Comparison of ENCODE assay signal across 9 cellular contexts in the genomic region with DNA sequence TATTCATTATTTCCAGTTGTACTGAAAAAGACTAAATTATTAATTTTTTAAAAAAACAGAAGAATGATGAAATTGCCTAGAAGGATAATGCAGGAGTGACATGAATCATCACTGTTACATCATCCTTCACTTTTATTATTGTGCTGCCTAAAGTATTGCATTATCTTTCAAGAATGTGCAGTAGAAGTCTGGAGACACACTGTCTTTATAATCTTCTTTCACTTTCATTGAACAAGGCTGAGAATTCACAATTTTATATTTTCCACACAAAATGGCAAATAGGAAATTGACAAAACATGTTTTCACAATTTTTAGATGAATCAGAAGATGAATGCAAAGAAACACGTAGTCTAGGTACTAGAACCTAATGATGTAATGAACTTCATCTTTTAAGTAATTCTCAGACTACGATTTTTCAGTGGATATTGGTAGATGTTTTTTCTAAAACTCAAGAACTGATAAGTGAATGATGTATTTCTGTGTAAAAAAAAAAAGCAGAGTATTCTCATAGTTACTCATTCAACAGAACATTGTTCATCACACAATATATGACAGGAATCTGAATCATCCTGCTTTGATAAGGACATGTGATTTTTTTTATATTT.
DNase-seq lines count a peak whose midpoint lies in the region; ATAC-seq and TF ChIP-seq lines count a peak whose summit lies in the region.
"Had no signal": no experiment of that assay in that cellular context is flagged by ENCODE, and none has a peak within 500 bp of the region (broad histone marks: within the 10 kb centered on the region; RNA-seq: fewer than 3 reads in every experiment).

No MANE protein-coding gene starts in this region.

- H3K9me3 ChIP-seq in Loucy (ENCODE audit: insufficient read depth, low read depth, low read length): no peaks in the 10 kb centered on the region

- H3K36me3 Mint-ChIP-seq in activated naive CD8-positive, alpha-beta T cell treated with anti-CD3 and anti-CD28 coated beads, Interleukin-2, amount 50 U/mL, for 24 hours (ENCODE audit: low read depth): peaks cover 23% of the 10 kb centered on the region
- peaks cover 27 to 32% of the 10 kb centered on the region in 2 donors for H3K36me3 Mint-ChIP-seq in naive B cell
- H3K36me3 Mint-ChIP-seq in effector memory CD8-positive, alpha-beta T cell (ENCODE audit: insufficient read depth): peaks cover 3% of the 10 kb centered on the region

- H3K4me2 ChIP-seq in Loucy (ENCODE audit: low read depth, low read length, poor library complexity, severe bottlenecking): peak overlapping the region; percentile 41

- H3K27me3 ChIP-seq in Loucy (ENCODE audit: insufficient read depth, low read length, poor library complexity, severe bottlenecking): no peaks in the 10 kb centered on the region

- peak overlapping the region; percentile 24 for H3K4me3 ChIP-seq in Loucy (ENCODE audit: low read length, poor library complexity, severe bottlenecking)

- H3F3A ChIP-seq in Loucy (ENCODE audit: low read depth): peaks cover 13% of the 10 kb centered on the region; the same call in 1 of the 2 replicates

- H3K36me3 ChIP-seq in Loucy (ENCODE audit: insufficient read depth, low read length): no peaks in the 10 kb centered on the region

- no peak overlapping the region for H2AFZ ChIP-seq in Loucy (ENCODE audit: low read length)

- H3K27me3 Mint-ChIP-seq in activated naive CD8-positive, alpha-beta T cell treated with anti-CD3 and anti-CD28 coated beads, Interleukin-2, amount 50 U/mL, for 24 hours: no peaks in the 10 kb centered on the region
- H3K27me3 Mint-ChIP-seq in naive B cell: no peaks in the 10 kb centered on the region
- no peaks in the 10 kb centered on the region for H3K27me3 Mint-ChIP-seq in effector memory CD8-positive, alpha-beta T cell

- peak overlapping the region; percentile 69 for H3K4me3 Mint-ChIP-seq in activated naive CD8-positive, alpha-beta T cell treated with anti-CD3 and anti-CD28 coated beads, Interleukin-2, amount 50 U/mL, for 24 hours
- H3K4me3 Mint-ChIP-seq in naive B cell: peak overlapping the region; percentile 47 to 85 (median 64)
- no peak overlapping the region for H3K4me3 Mint-ChIP-seq in effector memory CD8-positive, alpha-beta T cell

- H3K9me3 Mint-ChIP-seq in activated naive CD8-positive, alpha-beta T cell treated with anti-CD3 and anti-CD28 coated beads, Interleukin-2, amount 50 U/mL, for 24 hours: peaks cover 8% of the 10 kb centered on the region
- H3K9me3 Mint-ChIP-seq in naive B cell: peaks cover 0 to 7% (median 5%) of the 10 kb centered on the region in 7 donors
- no peaks in the 10 kb centered on the region for H3K9me3 Mint-ChIP-seq in effector memory CD8-positive, alpha-beta T cell

- H4K20me1 ChIP-seq in Loucy (ENCODE audit: insufficient read depth, low read length, poor library complexity, severe bottlenecking): no peaks in the 10 kb centered on the region

- peak; percentile 77 for ATAC-seq in activated naive CD8-positive, alpha-beta T cell treated with anti-CD3 and anti-CD28 coated beads, Interleukin-2, amount 50 U/mL, for 24 hours
- ATAC-seq in naive B cell (ENCODE audit: low read depth in 2 of 2) (no peak), GM21528 (IDR thresholded peaks at IDR 0.05; ENCODE audit: low FRiP score, unreplicated experiment) (no peak)
- no peak for ATAC-seq in effector memory CD8-positive, alpha-beta T cell (replicated peaks)

- H3K9me2 ChIP-seq in Loucy (replicated peaks; ENCODE audit: low read depth, low read length): no peaks in the 10 kb centered on the region

- H3K4me1 Mint-ChIP-seq in activated naive CD8-positive, alpha-beta T cell treated with anti-CD3 and anti-CD28 coated beads, Interleukin-2, amount 50 U/mL, for 24 hours: peaks cover 80% of the 10 kb centered on the region
- H3K4me1 Mint-ChIP-seq in naive B cell: peaks cover 57 to 90% (median 80%) of the 10 kb centered on the region in 3 donors
- peaks cover 13 to 43% of the 10 kb centered on the region in 2 donors for H3K4me1 Mint-ChIP-seq in effector memory CD8-positive, alpha-beta T cell (ENCODE audit: low read depth in 2 of 2)

- H3K79me2 ChIP-seq in Loucy (ENCODE audit: insufficient read depth, low read length): peaks cover 81% of the 10 kb centered on the region

- TF ChIP-seq CTCF in Loucy (conservative IDR thresholded peaks at IDR 0.05; ENCODE audit: low read length): no peak

- H3K9ac ChIP-seq in Loucy (ENCODE audit: low read depth, low read length, poor library complexity, severe bottlenecking): peak overlapping the region; percentile 35

- DNase-seq in GM04503 (ENCODE audit: low read depth) (peak; percentile 56), naive B cell (no peak), anterior cingulate cortex (lab: John Stamatoyannopoulos, UW) (no peak), DMS153 treated with DMSO at 0.1 percent for 48 hours (lab: John Stamatoyannopoulos, UW; ENCODE audit: unreplicated experiment) (no peak)
- no peak for DNase-seq in activated naive CD8-positive, alpha-beta T cell treated with anti-CD3 and anti-CD28 coated beads, Interleukin-2, amount 50 U/mL, for 24 hours
- no peak for DNase-seq in effector memory CD8-positive, alpha-beta T cell
- DNase-seq: NCI-H146 had no signal

- peak overlapping the region; percentile 93 for H3K27ac Mint-ChIP-seq in activated naive CD8-positive, alpha-beta T cell treated with anti-CD3 and anti-CD28 coated beads, Interleukin-2, amount 50 U/mL, for 24 hours
- H3K27ac Mint-ChIP-seq in naive B cell: peak overlapping the region; percentile 16 to 93 (median 84)
- H3K27ac Mint-ChIP-seq in effector memory CD8-positive, alpha-beta T cell: no peak overlapping the region

- H3K4me1 ChIP-seq in Loucy (ENCODE audit: insufficient read depth, low read length, poor library complexity, severe bottlenecking): peaks cover 74% of the 10 kb centered on the region

Comparison
In these comparisons a context has a peak if more than half of its experiments do, and no peak if none do; other contexts are left out.
1. H3K27ac Mint-ChIP-seq: peak in activated naive CD8-positive, alpha-beta T cell treated with anti-CD3 and anti-CD28 coated beads, Interleukin-2, amount 50 U/mL, for 24 hours (single experiment) and naive B cell (6 of 6); none in effector memory CD8-positive, alpha-beta T cell (0 of 2).
2. H3K4me3 Mint-ChIP-seq: peak in activated naive CD8-positive, alpha-beta T cell treated with anti-CD3 and anti-CD28 coated beads, Interleukin-2, amount 50 U/mL, for 24 hours (single experiment) and naive B cell (8 of 8); none in effector memory CD8-positive, alpha-beta T cell (0 of 2).